1 cellular context compared by ENCODE assay signal in genomic region chr14:57346741-57347140, GRCh38.
TF ChIP-seq lines count a peak whose summit lies in the region.

No MANE protein-coding gene starts in this region.

TF ChIP-seq in HepG2, 621 proteins besides CTCF, POLR2A, EP300 and RAD21 (continued from another document and continues in another):
- TF ChIP-seq ZNF362 (CRISPR knock-in tag; IDR thresholded peaks at IDR 0.05; ENCODE audit: borderline replicate concordance) (no peak), TEAD3 (CRISPR knock-in tag; optimal IDR thresholded peaks at IDR 0.05; ENCODE audit: borderline replicate concordance) (peak; percentile 52), TFAP4 (IDR thresholded peaks at IDR 0.05; ENCODE audit: borderline replicate concordance, low read depth) (no peak), DMTF1 (CRISPR knock-in tag; IDR thresholded peaks at IDR 0.05) (no peak), ZNF367 (CRISPR knock-in tag; IDR thresholded peaks at IDR 0.05; ENCODE audit: borderline replicate concordance) (no peak), NR3C1 (CRISPR knock-in tag; IDR thresholded peaks at IDR 0.05) (no peak), GTF3A (CRISPR knock-in tag; conservative IDR thresholded peaks at IDR 0.05) (no peak), EZH2 (conservative IDR thresholded peaks at IDR 0.05; ENCODE audit: low read depth, low read length) (no peak), ZNF510 (CRISPR knock-in tag; IDR thresholded peaks at IDR 0.05; ENCODE audit: low read depth) (no peak), ETV6 (CRISPR knock-in tag; conservative IDR thresholded peaks at IDR 0.05) (no peak), THAP8 (CRISPR knock-in tag; IDR thresholded peaks at IDR 0.05; ENCODE audit: borderline replicate concordance) (no peak), HNRNPUL1 (IDR thresholded peaks at IDR 0.05; ENCODE audit: low read depth, low read length) (no peak), ZNF333 (CRISPR knock-in tag; IDR thresholded peaks at IDR 0.05; ENCODE audit: borderline replicate concordance) (no peak), ZNF598 (CRISPR knock-in tag; IDR thresholded peaks at IDR 0.05; ENCODE audit: borderline replicate concordance) (no peak), ZNF720 (CRISPR knock-in tag; IDR thresholded peaks at IDR 0.05) (no peak), ZNF841 (CRISPR knock-in tag; IDR thresholded peaks at IDR 0.05; ENCODE audit: borderline replicate concordance) (no peak), PATZ1 (CRISPR knock-in tag; IDR thresholded peaks at IDR 0.05) (no peak), FOXP4 (CRISPR knock-in tag; IDR thresholded peaks at IDR 0.05) (0 out of 2 replicates have a peak, but pooled peaks have one; percentile 35), SNRNP70 (IDR thresholded peaks at IDR 0.05; ENCODE audit: low read depth, low read length) (no peak), MED13 (CRISPR knock-in tag; IDR thresholded peaks at IDR 0.05) (no peak), DNMT3B (CRISPR knock-in tag; conservative IDR thresholded peaks at IDR 0.05) (no peak), TFDP1 (CRISPR knock-in tag; IDR thresholded peaks at IDR 0.05; ENCODE audit: borderline replicate concordance) (no peak), DZIP1 (CRISPR knock-in tag; IDR thresholded peaks at IDR 0.05) (no peak), ZNF577 (CRISPR knock-in tag; IDR thresholded peaks at IDR 0.05; ENCODE audit: borderline replicate concordance, low read depth) (no peak), ESRRA (CRISPR knock-in tag; IDR thresholded peaks at IDR 0.05; ENCODE audit: low read depth) (peak; percentile 82), GMEB1 (CRISPR knock-in tag; IDR thresholded peaks at IDR 0.05; ENCODE audit: borderline replicate concordance) (no peak), KLF6 (CRISPR knock-in tag; IDR thresholded peaks at IDR 0.05) (no peak), MYC (CRISPR knock-in tag; IDR thresholded peaks at IDR 0.05; ENCODE audit: borderline replicate concordance) (no peak), NCOA5 (CRISPR knock-in tag; IDR thresholded peaks at IDR 0.05) (no peak), ZNF562 (CRISPR knock-in tag; IDR thresholded peaks at IDR 0.05; ENCODE audit: borderline replicate concordance) (no peak), HINFP (CRISPR knock-in tag; IDR thresholded peaks at IDR 0.05; ENCODE audit: low read depth) (no peak), LCORL (IDR thresholded peaks at IDR 0.05) (no peak), LCORL (CRISPR knock-in tag; IDR thresholded peaks at IDR 0.05) (no peak), HOMEZ (CRISPR knock-in tag; IDR thresholded peaks at IDR 0.05; ENCODE audit: low read depth) (no peak), ZNF660 (CRISPR knock-in tag; IDR thresholded peaks at IDR 0.05; ENCODE audit: borderline replicate concordance, low read depth) (no peak), ZNF740 (CRISPR knock-in tag; IDR thresholded peaks at IDR 0.05) (no peak), KDM1A (CRISPR knock-in tag; IDR thresholded peaks at IDR 0.05) (no peak), HNF1B (CRISPR knock-in tag; IDR thresholded peaks at IDR 0.05) (no peak)
